Comparison of ENCODE assay signal across 10 cellular contexts in the genomic region with DNA sequence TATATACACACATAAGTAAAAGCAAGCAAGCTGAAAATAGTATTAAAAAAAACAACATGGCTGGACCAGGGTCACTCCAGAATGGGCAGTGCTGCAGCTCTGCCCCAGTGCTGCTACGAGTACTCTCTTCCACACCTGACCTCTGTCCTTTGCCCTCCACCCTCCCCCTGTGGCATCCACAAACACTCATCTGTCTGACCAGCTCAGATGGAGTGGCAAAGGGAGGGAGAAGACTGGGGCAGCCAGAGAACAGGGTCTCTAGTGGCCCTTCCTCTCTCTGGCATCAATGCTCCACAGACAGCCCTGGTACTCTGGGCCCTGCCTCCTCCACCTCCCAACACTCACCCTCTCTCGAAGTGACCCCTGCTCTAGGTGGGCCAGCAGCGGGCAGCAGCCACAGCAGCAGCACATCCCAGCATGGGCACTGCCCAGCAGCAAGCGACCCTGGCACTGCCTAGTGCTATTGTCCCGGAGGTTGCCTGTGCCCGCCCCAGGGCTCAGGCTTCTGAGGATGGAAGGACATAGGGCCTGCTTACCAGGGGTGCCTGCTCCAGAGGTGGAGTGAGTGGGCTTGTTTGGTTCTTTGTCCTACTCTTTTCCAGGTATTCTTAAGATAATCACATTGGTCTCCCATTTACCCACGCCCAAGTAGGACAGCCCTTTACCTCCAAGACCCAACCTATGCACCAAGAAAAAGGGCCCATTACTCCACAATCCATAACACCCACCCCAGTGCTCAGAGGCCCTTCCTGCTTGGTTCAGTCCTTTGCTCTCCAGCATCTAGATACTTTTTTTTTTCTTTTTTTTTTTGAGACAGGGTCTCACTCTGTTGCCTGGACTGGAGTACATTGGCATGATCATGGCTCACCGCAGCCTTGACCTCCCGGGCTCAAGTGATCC. TPM values are rescaled to one million over a fixed set of nuclear protein-coding genes. Genes with fewer than 3 reads are reported as not detected.
DNase-seq lines count a peak whose midpoint lies in the region; TF ChIP-seq lines count a peak whose summit lies in the region.
"Had no signal": no experiment of that assay in that cellular context is flagged by ENCODE, and none has a peak within 500 bp of the region (broad histone marks: within the 10 kb centered on the region; RNA-seq: fewer than 3 reads in every experiment).

No MANE protein-coding gene starts in this region.

- no peaks in the 10 kb centered on the region for H3K9me3 Mint-ChIP-seq in activated naive CD4-positive, alpha-beta T cell treated with anti-CD3 and anti-CD28 coated beads, Interleukin-2, amount 10 ng/mL, durations not matched to agents 7 days and 5 days

- H3K27ac ChIP-seq in angular gyrus (ENCODE audit: low read depth, low read length) = peak overlapping the region; percentile 94
- H3K27ac ChIP-seq in thyroid gland = peak overlapping the region in 2 of 3 donors; percentile 8 to 96

- peak overlapping the region; percentile 72 for H3K27ac Mint-ChIP-seq in activated naive CD4-positive, alpha-beta T cell treated with anti-CD3 and anti-CD28 coated beads, Interleukin-2, amount 10 ng/mL, durations not matched to agents 7 days and 5 days

- no peak for TF ChIP-seq CTCF in thyroid gland (IDR thresholded peaks at IDR 0.05)

- H3K4me1 ChIP-seq in thyroid gland = peaks cover 66 to 96% of the 10 kb centered on the region in 2 donors

- H3K27me3 Mint-ChIP-seq in activated naive CD4-positive, alpha-beta T cell treated with anti-CD3 and anti-CD28 coated beads, Interleukin-2, amount 10 ng/mL, durations not matched to agents 7 days and 5 days = no peaks in the 10 kb centered on the region

- 63 to 73% methylated on average over 6 to 7 of the region's 9 CpGs for WGBS in thyroid gland, 2 donors

- no peak for TF ChIP-seq POLR2A in thyroid gland (IDR thresholded peaks at IDR 0.05)

- DNase-seq in activated naive CD4-positive, alpha-beta T cell treated with anti-CD3 and anti-CD28 coated beads, Interleukin-2, amount 10 ng/mL, durations not matched to agents 7 days and 5 days = no peak
- DNase-seq in activated naive CD4-positive, alpha-beta T cell treated with anti-CD3 and anti-CD28 coated beads, Interleukin-2, amount 50 U/mL, for 16 hours = no peak
- DNase-seq in medulla oblongata (ENCODE audit: extremely low spot score) (peak; percentile 74), thyroid gland (peak; percentile 28 to 42), NCI-H146 (lab: John Stamatoyannopoulos, UW) (no peak), SK-N-DZ (ENCODE audit: low spot score) (no peak)
- DNase-seq in activated CD4-positive, CD25-positive, alpha-beta regulatory T cell (lab: John Stamatoyannopoulos, UW) = no peak

- no peak overlapping the region for H3K4me3 ChIP-seq in thyroid gland (replicated peaks in 1 of 3)

- peaks cover 88% of the 10 kb centered on the region for H3K4me1 Mint-ChIP-seq in activated naive CD4-positive, alpha-beta T cell treated with anti-CD3 and anti-CD28 coated beads, Interleukin-2, amount 10 ng/mL, durations not matched to agents 7 days and 5 days

- H3K36me3 ChIP-seq in thyroid gland = peaks cover 0 to 7% of the 10 kb centered on the region in 2 donors

- intact Hi-C loops in thyroid gland (cut with DNase I) = no loop called here

- CTCF ChIA-PET in activated naive CD4-positive, alpha-beta T cell treated with anti-CD3 and anti-CD28 coated beads, Interleukin-2, amount 10 ng/mL, durations not matched to agents 7 days and 5 days (lab: Charles Lee) = no interaction called here

- H3K9me3 ChIP-seq in thyroid gland = no peaks in the 10 kb centered on the region

- no peak overlapping the region for H3K4me3 Mint-ChIP-seq in activated naive CD4-positive, alpha-beta T cell treated with anti-CD3 and anti-CD28 coated beads, Interleukin-2, amount 10 ng/mL, durations not matched to agents 7 days and 5 days

- H3K36me3 Mint-ChIP-seq in activated naive CD4-positive, alpha-beta T cell treated with anti-CD3 and anti-CD28 coated beads, Interleukin-2, amount 10 ng/mL, durations not matched to agents 7 days and 5 days = peaks cover 76% of the 10 kb centered on the region

- no peaks in the 10 kb centered on the region for H3K27me3 ChIP-seq in thyroid gland

RNA-seq across cellular contexts. Expression of gene ARHGEF2, which starts 6.2 kb away (rescaled TPM):
- total RNA-seq in thyroid gland = 10 to 100 TPM; 47.4 to 80.1 (median 66.6) TPM
- polyA plus RNA-seq in SK-N-DZ (2014; cell fraction: cytosol; rRNA removed) = 27.9 and 32.8 TPM in 2 replicates
- 34.7 and 45.4 TPM in 2 replicates for polyA plus RNA-seq in SK-N-DZ (2014; cell fraction: nucleus; rRNA removed)

RNA-seq across cellular contexts. Expression of gene RXFP4, which starts 30.7 kb away (rescaled TPM):
- not detected for total RNA-seq in thyroid gland
- polyA plus RNA-seq in SK-N-DZ (2014; cell fraction: cytosol; rRNA removed) = not detected in 2 replicates
- not detected in 2 replicates for polyA plus RNA-seq in SK-N-DZ (2014; cell fraction: nucleus; rRNA removed)
- total RNA-seq: LHCN-M2 had no signal
- polyA plus RNA-seq: BJ had no signal

RNA-seq across cellular contexts. Expression of gene KHDC4, which starts 37.9 kb away (rescaled TPM):
- total RNA-seq in thyroid gland = 100 to 1,000 TPM in 1 of 4 donors, 10 to 100 TPM in 3; 58.5 to 114 (median 60.6) TPM
- polyA plus RNA-seq in SK-N-DZ (2014; cell fraction: cytosol; rRNA removed) = 84.3 and 84.8 TPM in 2 replicates
- 250 and 318 TPM in 2 replicates for polyA plus RNA-seq in SK-N-DZ (2014; cell fraction: nucleus; rRNA removed)

RNA-seq across cellular contexts. Expression of gene SSR2, which starts 48.6 kb away (rescaled TPM):
- 100 to 1,000 TPM in 3 of 4 donors, 10 to 100 TPM in 1; 78.6 to 193 (median 130) TPM for total RNA-seq in thyroid gland
- polyA plus RNA-seq in SK-N-DZ (2014; cell fraction: cytosol; rRNA removed) = 313 and 427 TPM in 2 replicates
- 175 and 241 TPM in 2 replicates for polyA plus RNA-seq in SK-N-DZ (2014; cell fraction: nucleus; rRNA removed)

Comparison
In these comparisons a context has a peak if more than half of its experiments do, and no peak if none do; other contexts are left out.
1. DNase-seq: peak in medulla oblongata (single experiment) and thyroid gland (2 of 2); none in activated naive CD4-positive, alpha-beta T cell treated with anti-CD3 and anti-CD28 coated beads, Interleukin-2, amount 10 ng/mL, durations not matched to agents 7 days and 5 days (single experiment), activated naive CD4-positive, alpha-beta T cell treated with anti-CD3 and anti-CD28 coated beads, Interleukin-2, amount 50 U/mL, for 16 hours (single experiment), activated CD4-positive, CD25-positive, alpha-beta regulatory T cell (0 of 4), NCI-H146 (single experiment) and SK-N-DZ (single experiment).